Comparison of ENCODE assay signal across 12 cellular contexts in genomic region chr4:103994059-103994458, GRCh38.
DNase-seq lines count a peak whose midpoint lies in the region; TF ChIP-seq lines count a peak whose summit lies in the region.
"Had no signal": no experiment of that assay in that cellular context is flagged by ENCODE, and none has a peak within 500 bp of the region (broad histone marks: within the 10 kb centered on the region; RNA-seq: fewer than 3 reads in every experiment).

No MANE protein-coding gene starts in this region.

- H3K36me3 Mint-ChIP-seq in chondrocyte (ENCODE audit: low read depth) (peaks cover 8% of the 10 kb centered on the region), progenitor cell of endocrine pancreas (ENCODE audit: insufficient read depth) (peaks cover 3% of the 10 kb centered on the region)
- no peaks in the 10 kb centered on the region for H3K36me3 Mint-ChIP-seq in CD8-positive, alpha-beta memory T cell

- no peak overlapping the region for H3K27ac ChIP-seq in CD8-positive, alpha-beta memory T cell (ENCODE audit: low read depth, low read length)
- no peak overlapping the region for H3K27ac ChIP-seq in effector memory CD4-positive, alpha-beta T cell (ENCODE audit: insufficient read depth, low read length, poor library complexity, severe bottlenecking)
- H3K27ac ChIP-seq: cardiac muscle cell had no signal

- no peaks in the 10 kb centered on the region for H3K9me3 ChIP-seq in CD8-positive, alpha-beta memory T cell (ENCODE audit: low read length)
- no peaks in the 10 kb centered on the region for H3K9me3 ChIP-seq in effector memory CD4-positive, alpha-beta T cell (ENCODE audit: control insufficient read depth, low read length)

- TF ChIP-seq CTCF in chondrocyte (IDR thresholded peaks at IDR 0.05) (peak; percentile 45), progenitor cell of endocrine pancreas (IDR thresholded peaks at IDR 0.05; ENCODE audit: unreplicated experiment) (peak; percentile 39)

- H3K4me3 Mint-ChIP-seq in chondrocyte (ENCODE audit: unreplicated experiment) (no peak overlapping the region), progenitor cell of endocrine pancreas (ENCODE audit: low read depth) (no peak overlapping the region)
- no peak overlapping the region for H3K4me3 Mint-ChIP-seq in CD8-positive, alpha-beta memory T cell

- no peaks in the 10 kb centered on the region for H3K36me3 ChIP-seq in CD8-positive, alpha-beta memory T cell (ENCODE audit: insufficient read depth, low read length)
- H3K36me3 ChIP-seq in effector memory CD4-positive, alpha-beta T cell (ENCODE audit: control insufficient read depth, insufficient read depth, low read length): no peaks in the 10 kb centered on the region
- H3K36me3 ChIP-seq: cardiac muscle cell had no signal

- H3K27me3 Mint-ChIP-seq in chondrocyte (ENCODE audit: low read depth) (peaks cover 2% of the 10 kb centered on the region), progenitor cell of endocrine pancreas (no peaks in the 10 kb centered on the region)
- no peaks in the 10 kb centered on the region for H3K27me3 Mint-ChIP-seq in CD8-positive, alpha-beta memory T cell

- H3K4me1 Mint-ChIP-seq in chondrocyte (ENCODE audit: low read depth) (peaks cover 12% of the 10 kb centered on the region), progenitor cell of endocrine pancreas (ENCODE audit: low read depth) (peaks cover 9% of the 10 kb centered on the region)
- no peaks in the 10 kb centered on the region for H3K4me1 Mint-ChIP-seq in CD8-positive, alpha-beta memory T cell

- CTCF ChIA-PET in CD8-positive, alpha-beta memory T cell (lab: Charles Lee): no interaction called here

- no peaks in the 10 kb centered on the region for H3K4me1 ChIP-seq in CD8-positive, alpha-beta memory T cell (ENCODE audit: insufficient read depth, low read length)
- no peaks in the 10 kb centered on the region for H3K4me1 ChIP-seq in effector memory CD4-positive, alpha-beta T cell (ENCODE audit: control insufficient read depth, insufficient read depth, low read length, poor library complexity, severe bottlenecking)

- H3K4me3 ChIP-seq in CD8-positive, alpha-beta memory T cell (ENCODE audit: low read length): no peak overlapping the region
- H3K4me3 ChIP-seq in effector memory CD4-positive, alpha-beta T cell (ENCODE audit: insufficient read depth, low read depth, low read length, poor library complexity, severe bottlenecking): no peak overlapping the region
- H3K4me3 ChIP-seq: cardiac muscle cell, mucosa of descending colon had no signal

- DNase-seq in NCI-H526 (lab: John Stamatoyannopoulos, UW) (peak; percentile 32 to 36), NCI-H526 treated with DMSO at 0.1 percent for 48 hours (lab: John Stamatoyannopoulos, UW) (no peak), NCI-H446 treated with DMSO at 0.1 percent for 48 hours (lab: John Stamatoyannopoulos, UW) (peak; percentile 23), chondrocyte (ENCODE audit: low spot score) (no peak), progenitor cell of endocrine pancreas (ENCODE audit: low spot score, unreplicated experiment) (no peak), DMS114 treated with DMSO at 0.1 percent for 48 hours (lab: John Stamatoyannopoulos, UW; ENCODE audit: unreplicated experiment) (no peak)
- no peak for DNase-seq in CD8-positive, alpha-beta memory T cell
- DNase-seq in effector memory CD4-positive, alpha-beta T cell: no peak
- DNase-seq: mucosa of descending colon; NCI-H510A; stimulated activated CD4-positive, alpha-beta T cell treated with anti-CD3 and anti-CD28 coated beads, Interleukin-12 subunit alpha, Interleukin-12 subunit beta, amount 100 ng/mL, for 4 hours had no signal

- H3K27me3 ChIP-seq in CD8-positive, alpha-beta memory T cell (ENCODE audit: insufficient read depth, low read length, poor library complexity, severe bottlenecking): no peaks in the 10 kb centered on the region
- H3K27me3 ChIP-seq in effector memory CD4-positive, alpha-beta T cell (replicated peaks; ENCODE audit: control insufficient read depth, insufficient read depth, low read length, poor library complexity, severe bottlenecking): no peaks in the 10 kb centered on the region
- H3K27me3 ChIP-seq: cardiac muscle cell had no signal

- H3K27ac Mint-ChIP-seq in chondrocyte (ENCODE audit: unreplicated experiment) (no peak overlapping the region), progenitor cell of endocrine pancreas (no peak overlapping the region)
- H3K27ac Mint-ChIP-seq in CD8-positive, alpha-beta memory T cell: no peak overlapping the region

- peaks cover 23% of the 10 kb centered on the region for H3K9me3 Mint-ChIP-seq in chondrocyte (ENCODE audit: low read depth)
- H3K9me3 Mint-ChIP-seq in progenitor cell of endocrine pancreas (ENCODE audit: low read depth): peaks cover 20% of the 10 kb centered on the region
- peaks cover 10 to 26% (median 17%) of the 10 kb centered on the region in 5 donors for H3K9me3 Mint-ChIP-seq in CD8-positive, alpha-beta memory T cell

- POLR2A ChIA-PET in CD8-positive, alpha-beta memory T cell (lab: Charles Lee): no interaction called here

Comparison
In these comparisons a context has a peak if more than half of its experiments do, and no peak if none do; other contexts are left out.
1. DNase-seq: peak in NCI-H526 (2 of 2) and NCI-H446 treated with DMSO at 0.1 percent for 48 hours (single experiment); none in NCI-H526 treated with DMSO at 0.1 percent for 48 hours (single experiment), chondrocyte (single experiment), progenitor cell of endocrine pancreas (single experiment), DMS114 treated with DMSO at 0.1 percent for 48 hours (single experiment), CD8-positive, alpha-beta memory T cell (0 of 5) and effector memory CD4-positive, alpha-beta T cell (0 of 3).